In the genomic region with DNA sequence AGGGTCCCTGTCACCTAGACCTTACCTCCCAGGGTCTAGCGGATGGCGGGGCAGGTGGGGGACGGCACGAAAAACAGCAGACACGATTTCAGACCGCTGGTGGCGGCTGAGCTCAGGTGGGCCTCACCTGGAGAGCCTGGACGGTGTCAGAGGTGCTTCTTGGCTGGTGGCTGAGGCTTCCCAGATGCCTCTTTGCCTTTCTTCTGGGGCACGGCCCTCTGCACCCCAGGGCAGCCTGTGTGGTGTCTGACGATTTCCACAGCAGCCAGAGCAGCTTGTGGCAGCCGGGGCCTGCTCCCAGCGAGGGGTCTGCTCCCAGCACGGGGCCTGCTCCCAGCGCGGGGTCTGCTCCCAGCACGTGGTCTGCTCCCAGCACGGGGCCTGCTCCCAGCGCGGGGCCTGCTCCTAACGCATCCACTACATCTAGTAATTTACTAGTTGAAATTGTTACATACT, we compare ENCODE assay signal across 20 cellular contexts.
DNase-seq lines count a peak whose midpoint lies in the region; ATAC-seq, FAIRE-seq and TF ChIP-seq lines count a peak whose summit lies in the region.
"Had no signal": no experiment of that assay in that cellular context is flagged by ENCODE, and none has a peak within 500 bp of the region (broad histone marks: within the 10 kb centered on the region; RNA-seq: fewer than 3 reads in every experiment).

No MANE protein-coding gene starts in this region.

- ATAC-seq in HG02571 (IDR thresholded peaks at IDR 0.05; ENCODE audit: unreplicated experiment) = no peak
- ATAC-seq in HG03159 (IDR thresholded peaks at IDR 0.05; ENCODE audit: unreplicated experiment) = no peak

- FAIRE-seq in kidney (lab: Jason Lieb, UNC) = no peak
- FAIRE-seq: GM18507 had no signal

- H3K4me3 ChIP-seq in kidney (ENCODE audit: low read length in 2 of 2) (no peak overlapping the region), skeletal muscle tissue (ENCODE audit: low read length in 3 of 3) (no peak overlapping the region)
- H3K4me3 ChIP-seq: left ventricle myocardium inferior, stomach had no signal

- TF ChIP-seq CTCF in kidney (IDR thresholded peaks at IDR 0.05; ENCODE audit: borderline replicate concordance, extremely low read depth, insufficient read depth) = no peak

- H3K4me1 ChIP-seq in kidney (ENCODE audit: control insufficient read depth in 1 of 2, insufficient read depth in 1 of 2, low read depth in 1 of 2, low read length in 2 of 2) (peaks cover 0 to 3% of the 10 kb centered on the region in 2 donors), skeletal muscle tissue (ENCODE audit: control insufficient read depth in 3 of 3, insufficient read depth in 3 of 3, low read length in 3 of 3) (peaks cover under 1 to 9% (median 9%) of the 10 kb centered on the region in 3 donors)

- H3K27ac ChIP-seq in kidney (ENCODE audit: low read depth in 2 of 2, low read length in 2 of 2) (no peak overlapping the region), skeletal muscle tissue (ENCODE audit: low read depth, low read length) (peak overlapping the region; percentile 54)
- H3K27ac ChIP-seq: 22Rv1, parathyroid adenoma had no signal

- no peak overlapping the region for H3K9ac ChIP-seq in kidney (ENCODE audit: low read length in 2 of 2)
- H3K9ac ChIP-seq in skeletal muscle tissue (ENCODE audit: low read depth in 1 of 3, low read length in 3 of 3) = no peak overlapping the region
- H3K9ac ChIP-seq: parathyroid adenoma had no signal

- no peaks in the 10 kb centered on the region for H3K9me3 ChIP-seq in kidney (ENCODE audit: control insufficient read depth in 1 of 2, low read length in 2 of 2)
- H3K9me3 ChIP-seq in skeletal muscle tissue (ENCODE audit: control insufficient read depth in 3 of 3, low read length in 3 of 3) = no peaks in the 10 kb centered on the region
- H3K9me3 ChIP-seq: stomach had no signal

- intact Hi-C loops in kidney (cut with DNase I) = no loop called here

- no peaks in the 10 kb centered on the region for H3K27me3 ChIP-seq in skeletal muscle tissue (ENCODE audit: control insufficient read depth in 3 of 3, insufficient read depth in 3 of 3, low read length in 3 of 3)
- H3K27me3 ChIP-seq: stomach had no signal

- DNase-seq in NCI-H1417 (lab: John Stamatoyannopoulos, UW) = peak in 2 of 3 experiments; percentile 81 to 92
- no peak for DNase-seq in NCI-H1417 treated with DMSO at 0.1 percent for 48 hours (lab: John Stamatoyannopoulos, UW)
- peak; percentile 62 for DNase-seq in SK-N-DZ (ENCODE audit: low spot score)
- peak; percentile 74 for DNase-seq in kidney
- no peak for DNase-seq in NCI-H2029 (lab: John Stamatoyannopoulos, UW)
- DNase-seq: activated CD4-positive, alpha-beta T cell treated with anti-CD3 and anti-CD28 coated beads, Interleukin-2, amount 50 U/mL, for 1 hour; activated CD8-positive, alpha-beta memory T cell treated with anti-CD3 and anti-CD28 coated beads, Interleukin-2, amount 50 U/mL, for 48 hours; activated gamma-delta T cell; central memory CD4-positive, alpha-beta T cell; effector memory CD4-positive, alpha-beta T cell; EL; left ventricle myocardium inferior; NCI-H1694; stomach had no signal

- H3K36me3 ChIP-seq in kidney (ENCODE audit: control insufficient read depth in 1 of 2, insufficient read depth in 2 of 2, low read length in 2 of 2) (no peaks in the 10 kb centered on the region), skeletal muscle tissue (ENCODE audit: control insufficient read depth in 3 of 3, insufficient read depth in 3 of 3, low read length in 3 of 3) (no peaks in the 10 kb centered on the region)
- H3K36me3 ChIP-seq: left ventricle myocardium inferior, stomach had no signal

Comparison
In these comparisons a context has a peak if more than half of its experiments do, and no peak if none do; other contexts are left out.
1. DNase-seq: peak in NCI-H1417 (2 of 3), SK-N-DZ (single experiment) and kidney (single experiment); none in NCI-H1417 treated with DMSO at 0.1 percent for 48 hours (single experiment) and NCI-H2029 (single experiment).